In genomic region chr5:140631063-140631462, GRCh38 we compare ENCODE assay signal across 11 cellular contexts. TPM values are rescaled to one million over a fixed set of nuclear protein-coding genes. Genes with fewer than 3 reads are reported as not detected.
DNase-seq lines count a peak whose midpoint lies in the region; ATAC-seq and TF ChIP-seq lines count a peak whose summit lies in the region.
"Had no signal": no experiment of that assay in that cellular context is flagged by ENCODE, and none has a peak within 500 bp of the region (broad histone marks: within the 10 kb centered on the region; RNA-seq: fewer than 3 reads in every experiment).

No MANE protein-coding gene starts in this region.

- H3K4me3 Mint-ChIP-seq in activated naive CD8-positive, alpha-beta T cell treated with anti-CD3 and anti-CD28 coated beads, Interleukin-2, amount 10 ng/mL, durations not matched to agents 7 days and 5 days = peak overlapping the region; percentile 12

- H3K27ac ChIP-seq in heart left ventricle (peak overlapping the region in 7 of 12 donors; percentile 64 to 95 (median 73)), tibial artery (no peak overlapping the region)

- peaks cover 2% of the 10 kb centered on the region for H3K36me3 Mint-ChIP-seq in activated naive CD8-positive, alpha-beta T cell treated with anti-CD3 and anti-CD28 coated beads, Interleukin-2, amount 10 ng/mL, durations not matched to agents 7 days and 5 days

- TF ChIP-seq POLR2A in heart left ventricle (IDR thresholded peaks at IDR 0.05) = no peak

- peak overlapping the region in 9 of 12 donors; percentile 54 to 67 (median 61) for H3K4me3 ChIP-seq in heart left ventricle
- H3K4me3 ChIP-seq in mucosa of stomach (ENCODE audit: low read length) = no peak overlapping the region
- peak overlapping the region; percentile 53 to 62 for H3K4me3 ChIP-seq in tibial artery

- H3K9me3 Mint-ChIP-seq in activated naive CD8-positive, alpha-beta T cell treated with anti-CD3 and anti-CD28 coated beads, Interleukin-2, amount 10 ng/mL, durations not matched to agents 7 days and 5 days = peaks cover 2% of the 10 kb centered on the region

- DNase-seq in heart left ventricle = no peak
- DNase-seq in left ventricle myocardium superior = no peak
- DNase-seq in activated naive CD8-positive, alpha-beta T cell treated with anti-CD3 and anti-CD28 coated beads, Interleukin-2, amount 10 ng/mL, durations not matched to agents 7 days and 5 days = no peak
- no peak for DNase-seq in tibial artery
- DNase-seq: erythroblast, NCI-H1092 treated with DMSO at 0.1 percent for 48 hours had no signal

- H3K36me3 ChIP-seq in heart left ventricle (peaks cover 0 to 3% (median 0%) of the 10 kb centered on the region in 9 donors), mucosa of stomach (ENCODE audit: control insufficient read depth, insufficient read depth, low read length) (no peaks in the 10 kb centered on the region), tibial artery (no peaks in the 10 kb centered on the region)
- H3K36me3 ChIP-seq: pancreas had no signal

- H3K27me3 Mint-ChIP-seq in activated naive CD8-positive, alpha-beta T cell treated with anti-CD3 and anti-CD28 coated beads, Interleukin-2, amount 10 ng/mL, durations not matched to agents 7 days and 5 days = peaks cover 18% of the 10 kb centered on the region

- ATAC-seq in heart left ventricle (peak in 1 of 4 donors; percentile 37), left ventricle myocardium superior (no peak), HG03354 (IDR thresholded peaks at IDR 0.05; ENCODE audit: poor library complexity, severe bottlenecking, unreplicated experiment) (no peak), GM19351 (IDR thresholded peaks at IDR 0.05; ENCODE audit: unreplicated experiment) (no peak), GM19452 (IDR thresholded peaks at IDR 0.05; ENCODE audit: unreplicated experiment) (no peak)
- ATAC-seq in activated naive CD8-positive, alpha-beta T cell treated with anti-CD3 and anti-CD28 coated beads, Interleukin-2, amount 10 ng/mL, durations not matched to agents 7 days and 5 days (ENCODE audit: low read depth) = no peak

- intact Hi-C loops in heart left ventricle (cut with DNase I) = loop anchor here in 5 of 10 donors (5.0 to 10.0 kb wide), 3 partner anchors 69 to 256 kb away; partner anchors contain the start of genes ANKHD1 (in 1 of the 5), APBB3 (in 1 of the 5) and SLC35A4 (in 1 of the 5)
- intact Hi-C loops in left ventricle myocardium superior (cut with micrococcal nuclease) = loop anchor here (10.0 kb wide), 1 partner anchor 56 kb away; no protein-coding TSS in a partner anchor
- intact Hi-C loops in tibial artery (cut with DNase I; ENCODE audit: low total_unique reads) = no loop called here

- no peaks in the 10 kb centered on the region for H3K27me3 ChIP-seq in heart left ventricle
- no peaks in the 10 kb centered on the region for H3K27me3 ChIP-seq in mucosa of stomach (ENCODE audit: control insufficient read depth, insufficient read depth, low read length)
- H3K27me3 ChIP-seq in tibial artery = no peaks in the 10 kb centered on the region
- H3K27me3 ChIP-seq: pancreas had no signal

- POLR2A ChIA-PET in activated naive CD8-positive, alpha-beta T cell treated with anti-CD3 and anti-CD28 coated beads, Interleukin-2, amount 10 ng/mL, durations not matched to agents 7 days and 5 days (lab: Charles Lee) = interaction anchor here (0.6 to 1.0 kb wide), 2 partner anchors 17 to 61 kb away, joined by 3 read pairs; partner anchors contain the start of genes IK and NDUFA2

- TF ChIP-seq CTCF in heart left ventricle (IDR thresholded peaks at IDR 0.05) (no peak), tibial artery (IDR thresholded peaks at IDR 0.05) (no peak)

- peak overlapping the region; percentile 62 for H3K9ac ChIP-seq in mucosa of stomach (ENCODE audit: low read length)

- H3K27ac Mint-ChIP-seq in activated naive CD8-positive, alpha-beta T cell treated with anti-CD3 and anti-CD28 coated beads, Interleukin-2, amount 10 ng/mL, durations not matched to agents 7 days and 5 days = no peak overlapping the region

- WGBS in heart left ventricle, 4 donors = 88 to 95% (median 93%) methylated on average over 4 of the region's 4 CpGs

- H3K4me1 Mint-ChIP-seq in activated naive CD8-positive, alpha-beta T cell treated with anti-CD3 and anti-CD28 coated beads, Interleukin-2, amount 10 ng/mL, durations not matched to agents 7 days and 5 days = peaks cover 22% of the 10 kb centered on the region

- H3K9me3 ChIP-seq in heart left ventricle (peaks cover 0 to 7% (median 0%) of the 10 kb centered on the region in 12 donors), mucosa of stomach (ENCODE audit: control insufficient read depth, low read length) (no peaks in the 10 kb centered on the region), tibial artery (no peaks in the 10 kb centered on the region)
- H3K9me3 ChIP-seq: pancreas had no signal

- H3K4me1 ChIP-seq in heart left ventricle (peaks cover 0 to 34% (median 16%) of the 10 kb centered on the region in 12 donors), mucosa of stomach (ENCODE audit: control insufficient read depth, insufficient read depth, low read length) (peaks cover 12% of the 10 kb centered on the region), tibial artery (peaks cover 5 to 17% (median 13%) of the 10 kb centered on the region in 4 donors)

RNA-seq across cellular contexts. Expression of gene CD14, which starts 1.9 kb away (rescaled TPM):
- total RNA-seq in heart left ventricle (100 to 1,000 TPM in 2 of 9 donors, 10 to 100 TPM in 7; 16.6 to 220 (median 26.7) TPM), left ventricle myocardium superior (31.0 TPM)
- 10 to 100 TPM in 1 of 2 donors, 1 to 10 TPM in 1; 9.9 to 20.3 TPM for polyA plus RNA-seq in heart left ventricle
- 1 to 10 TPM; 3.5 to 4.1 TPM for total RNA-seq in activated naive CD8-positive, alpha-beta T cell treated with anti-CD3 and anti-CD28 coated beads, Interleukin-2, amount 10 ng/mL, durations not matched to agents 7 days and 5 days

RNA-seq across cellular contexts. Expression of gene TMCO6, which starts 8.2 kb away (rescaled TPM):
- total RNA-seq in heart left ventricle (10 to 100 TPM in 1 of 9 donors, 1 to 10 TPM in 8; 2.2 to 11.7 (median 3.3) TPM), left ventricle myocardium superior (3.2 TPM)
- 1 to 10 TPM; 3.9 to 8.7 TPM for polyA plus RNA-seq in heart left ventricle
- total RNA-seq in activated naive CD8-positive, alpha-beta T cell treated with anti-CD3 and anti-CD28 coated beads, Interleukin-2, amount 10 ng/mL, durations not matched to agents 7 days and 5 days = 10 to 100 TPM; 39.2 to 43.7 TPM

RNA-seq across cellular contexts. Expression of gene NDUFA2, which starts 16.4 kb away (rescaled TPM):
- total RNA-seq in heart left ventricle (100 to 1,000 TPM in 8 of 9 donors, 10 to 100 TPM in 1; 84.0 to 156 (median 115) TPM), left ventricle myocardium superior (161 TPM)
- 100 to 1,000 TPM; 205 to 550 TPM for polyA plus RNA-seq in heart left ventricle
- 10 to 100 TPM; 65.9 to 66.6 TPM for total RNA-seq in activated naive CD8-positive, alpha-beta T cell treated with anti-CD3 and anti-CD28 coated beads, Interleukin-2, amount 10 ng/mL, durations not matched to agents 7 days and 5 days

RNA-seq across cellular contexts. Expression of gene IK, which starts 16.6 kb away (rescaled TPM):
- total RNA-seq in heart left ventricle (100 to 1,000 TPM in 2 of 9 donors, 10 to 100 TPM in 7; 60.9 to 147 (median 79.0) TPM), left ventricle myocardium superior (73.7 TPM)
- 10 to 100 TPM; 54.4 to 97.6 TPM for polyA plus RNA-seq in heart left ventricle
- 100 to 1,000 TPM; 135 to 140 TPM for total RNA-seq in activated naive CD8-positive, alpha-beta T cell treated with anti-CD3 and anti-CD28 coated beads, Interleukin-2, amount 10 ng/mL, durations not matched to agents 7 days and 5 days

RNA-seq across cellular contexts. Expression of gene WDR55, which starts 33.6 kb away (rescaled TPM):
- total RNA-seq in heart left ventricle = 10 to 100 TPM in 8 of 9 donors, 1 to 10 TPM in 1; 9.6 to 17.5 (median 12.2) TPM
- polyA plus RNA-seq in heart left ventricle = 10 to 100 TPM; 11.0 to 19.3 TPM
- 12.1 TPM for total RNA-seq in left ventricle myocardium superior
- total RNA-seq in activated naive CD8-positive, alpha-beta T cell treated with anti-CD3 and anti-CD28 coated beads, Interleukin-2, amount 10 ng/mL, durations not matched to agents 7 days and 5 days = 10 to 100 TPM; 41.8 to 45.4 TPM

Comparison
In these comparisons a context has a peak if more than half of its experiments do, and no peak if none do; other contexts are left out.
1. H3K27ac ChIP-seq: peak in heart left ventricle (7 of 12); none in tibial artery (0 of 2).